ENCODE assay signal across 17 cellular contexts in the genomic region with DNA sequence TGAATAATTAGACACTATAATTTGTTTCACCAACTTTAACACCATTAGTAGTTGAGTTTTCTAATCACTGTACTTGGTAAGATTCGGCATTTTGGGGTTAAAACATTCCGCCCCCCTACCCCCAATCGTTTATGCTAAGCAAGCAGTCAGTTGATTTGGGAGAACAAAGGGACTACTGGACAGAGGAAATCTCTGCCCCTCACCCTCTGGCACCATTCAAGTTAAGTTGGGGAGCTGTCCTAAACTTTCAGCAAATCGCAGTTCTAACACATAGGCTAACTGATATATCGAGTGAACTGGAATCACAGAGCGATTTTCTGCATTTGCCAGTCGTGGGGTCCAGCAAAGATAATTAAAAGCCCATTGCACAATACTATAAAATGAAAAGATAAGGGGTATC. TPM values are rescaled to one million over a fixed set of nuclear protein-coding genes. Genes with fewer than 3 reads are reported as not detected.
DNase-seq lines count a peak whose midpoint lies in the region; ATAC-seq and TF ChIP-seq lines count a peak whose summit lies in the region.
"Had no signal": no experiment of that assay in that cellular context is flagged by ENCODE, and none has a peak within 500 bp of the region (broad histone marks: within the 10 kb centered on the region; RNA-seq: fewer than 3 reads in every experiment).

No MANE protein-coding gene starts in this region.

- TF ChIP-seq CTCF in HEK293 (tag by site-specific recombination; IDR thresholded peaks at IDR 0.05) (no peak), gastroesophageal sphincter (IDR thresholded peaks at IDR 0.05) (no peak)

- no peak overlapping the region for H3K9ac ChIP-seq in rectal smooth muscle tissue (ENCODE audit: low read length)

- no peaks in the 10 kb centered on the region for H3K9me3 ChIP-seq in HEK293 (ENCODE audit: control insufficient read depth, insufficient read depth, low read depth, low read length)
- H3K9me3 ChIP-seq in gastroesophageal sphincter = no peaks in the 10 kb centered on the region
- H3K9me3 ChIP-seq: thoracic aorta had no signal

- DNase-seq in amniotic epithelial cell (ENCODE audit: low read depth) = peak; percentile 52
- DNase-seq in NCI-H1105 treated with DMSO at 0.1 percent for 48 hours (lab: John Stamatoyannopoulos, UW) = no peak
- DNase-seq in KBM-7 = no peak
- DNase-seq in HuH-7.5 (ENCODE audit: low spot score) = no peak
- DNase-seq: activated CD4-positive, alpha-beta memory T cell treated with anti-CD3 and anti-CD28 coated beads, Interleukin-2, amount 10 ng/mL, durations not matched to agents 7 days and 5 days; amniotic stem cell; NCI-H187; NCI-H510A; stimulated activated CD4-positive, alpha-beta T cell treated with anti-CD3 and anti-CD28 coated beads, Interleukin-4, amount 100 ng/mL, for 1 hour had no signal

- TF ChIP-seq POLR2A in gastroesophageal sphincter (IDR thresholded peaks at IDR 0.05) = no peak

- no peak overlapping the region for H3K27ac ChIP-seq in HEK293 (ENCODE audit: extremely low read depth, low read depth, low read length)
- peak overlapping the region in 3 of 4 donors; percentile 99 to 100 (median 100) for H3K27ac ChIP-seq in gastroesophageal sphincter
- H3K27ac ChIP-seq in rectal smooth muscle tissue (ENCODE audit: low read depth, low read length) = peak overlapping the region; percentile 94
- H3K27ac ChIP-seq: epithelial cell of prostate, SK-N-MC had no signal

- CTCF ChIA-PET in HEK293 (lab: Yijun Ruan, JAX) = no interaction called here

- H3K27me3 ChIP-seq in gastroesophageal sphincter (no peaks in the 10 kb centered on the region), rectal smooth muscle tissue (ENCODE audit: control insufficient read depth, insufficient read depth, low read length) (no peaks in the 10 kb centered on the region)

- WGBS in gastroesophageal sphincter (ENCODE audit: low coverage in 1 of 2), 2 donors = 51 to 60% methylated on average over 3 to 7 of the region's 7 CpGs

- no peak for ATAC-seq in gastroesophageal sphincter
- ATAC-seq in GM18907 (IDR thresholded peaks at IDR 0.05; ENCODE audit: unreplicated experiment) = no peak
- ATAC-seq: sciatic nerve had no signal

- H3K36me3 ChIP-seq in HEK293 (ENCODE audit: control insufficient read depth in 2 of 2, insufficient read depth in 1 of 2, low read length in 2 of 2) (no peaks in the 10 kb centered on the region), gastroesophageal sphincter (no peaks in the 10 kb centered on the region), rectal smooth muscle tissue (ENCODE audit: control insufficient read depth, insufficient read depth, low read length) (no peaks in the 10 kb centered on the region)
- H3K36me3 ChIP-seq: thoracic aorta had no signal

- POLR2A ChIA-PET in HEK293 (lab: Yijun Ruan, JAX) = no interaction called here

- H3K4me3 ChIP-seq in HEK293 (ENCODE audit: low read depth, low read length) = no peak overlapping the region
- no peak overlapping the region for H3K4me3 ChIP-seq in gastroesophageal sphincter
- no peak overlapping the region for H3K4me3 ChIP-seq in rectal smooth muscle tissue (ENCODE audit: low read length)
- H3K4me3 ChIP-seq: SK-N-MC, thoracic aorta had no signal

- in situ Hi-C loops in KBM-7 (cut with MboI; ENCODE audit: low pct_unique_long_range_greater_than_20kb, low sequenced_read_pairs) = no loop called here

- no peak for TF ChIP-seq EP300 in gastroesophageal sphincter (IDR thresholded peaks at IDR 0.05)

- H3K4me1 ChIP-seq in HEK293 (ENCODE audit: control insufficient read depth, insufficient read depth, low read length) = peaks cover 6% of the 10 kb centered on the region
- peaks cover 46 to 82% (median 63%) of the 10 kb centered on the region in 3 donors for H3K4me1 ChIP-seq in gastroesophageal sphincter
- H3K4me1 ChIP-seq in rectal smooth muscle tissue (ENCODE audit: control insufficient read depth, insufficient read depth, low read length) = peaks cover 47% of the 10 kb centered on the region

TF ChIP-seq in HEK293, 187 proteins besides CTCF, POLR2A, EP300 and RAD21:
- TF ChIP-seq ZNF184 (tag by site-specific recombination; IDR thresholded peaks at IDR 0.05) = no peak
- TF ChIP-seq OVOL3 (tag by site-specific recombination; IDR thresholded peaks at IDR 0.05) = no peak
- peak; percentile 77 for TF ChIP-seq REST (tag by site-specific recombination; IDR thresholded peaks at IDR 0.05)
TF ChIP-seq in HEK293: peak in this region for 1.

RNA-seq across cellular contexts. Expression of gene KLF7, which starts 5.6 kb away (rescaled TPM):
- 10 to 100 TPM; 30.7 to 59.3 (median 42.1) TPM for total RNA-seq in gastroesophageal sphincter
